7 cellular contexts compared by ENCODE assay signal in genomic region chr6:4774715-4775590, GRCh38. TPM values are rescaled to one million over a fixed set of nuclear protein-coding genes. Genes with fewer than 3 reads are reported as not detected.
DNase-seq lines count a peak whose midpoint lies in the region; ATAC-seq, FAIRE-seq and TF ChIP-seq lines count a peak whose summit lies in the region.

No MANE protein-coding gene starts in this region.

- 10% methylated on average over 53 of the region's 55 CpGs for WGBS in GM12878 (ENCODE audit: insufficient coverage, insufficient replicate concordance, low lambda C conversion rate, missing lambda C conversion rate)
- WGBS in small intestine, 3 donors: 1 to 6% (median 3%) methylated on average over 54 to 55 of the region's 55 CpGs

- H3K4me1 ChIP-seq in PC-9 (replicated peaks; ENCODE audit: insufficient read depth) (no peaks in the 10 kb centered on the region), GM12878 (ENCODE audit: control insufficient read depth, insufficient read depth, low read length) (peaks cover 20% of the 10 kb centered on the region), iPS-15b (ENCODE audit: control insufficient read depth, insufficient read depth, low read length) (peaks cover 15% of the 10 kb centered on the region), small intestine (ENCODE audit: control insufficient read depth in 2 of 2, insufficient read depth in 1 of 2, low read depth in 1 of 2, low read length in 1 of 2) (peaks cover 0 to 2% of the 10 kb centered on the region in 2 donors)

- no peak for TF ChIP-seq CTCF in PC-9 (conservative IDR thresholded peaks at IDR 0.05)
- 0 out of 6 replicates have a peak, but pooled peaks of 1 of the 3 experiments have one; percentile 1 for TF ChIP-seq CTCF in GM12878 (IDR thresholded peaks at IDR 0.05 in 2 of 3, conservative IDR thresholded peaks at IDR 0.05 in 1 of 3; ENCODE audit: control insufficient read depth in 2 of 3, extremely low read depth in 1 of 3, insufficient read depth in 1 of 3, low read depth in 3 of 3, low read length in 3 of 3)

- no peak for TF ChIP-seq POLR2A in GM12878 (IDR thresholded peaks at IDR 0.05; ENCODE audit: low read depth, low read length)

- TSS peak; percentile 90 for BruUV-seq in PC-9 (replicated peaks; lab: Mats Ljungman, UMichigan)
- no TSS peak for BruUV-seq in GM12878 (replicated peaks; lab: Mats Ljungman, UMichigan)

- POLR2A ChIA-PET in PC-9 (lab: Charles Lee; ENCODE audit: unreplicated experiment): interaction anchor here (0.6 to 0.8 kb wide), 3 partner anchors 193 to 458 kb away, joined by 4 to 12 read pairs (median 8); no protein-coding TSS in a partner anchor
- POLR2A ChIA-PET in GM12878 (lab: Charles Lee): no interaction called here

- no peak for TF ChIP-seq RAD21 in GM12878 (IDR thresholded peaks at IDR 0.05; ENCODE audit: insufficient read depth, low read depth, low read length)

- H3K36me3 ChIP-seq in PC-9 (ENCODE audit: low read depth) (no peaks in the 10 kb centered on the region), GM12878 (ENCODE audit: control insufficient read depth in 2 of 2, insufficient read depth in 2 of 2, low read length in 1 of 2) (no peaks in the 10 kb centered on the region), iPS-15b (ENCODE audit: control insufficient read depth, insufficient read depth, low read length) (no peaks in the 10 kb centered on the region), small intestine (ENCODE audit: control insufficient read depth in 2 of 2, insufficient read depth in 2 of 2, low read length in 2 of 2) (no peaks in the 10 kb centered on the region)

- in situ Hi-C loops in GM12878 (cut with MboI): loop anchor here (10.0 kb wide), 1 partner anchor 750 kb away; a partner anchor contains a TSS

- peak; percentile 0 for ATAC-seq in GM21367 (IDR thresholded peaks at IDR 0.05; ENCODE audit: unreplicated experiment)
- no peak for ATAC-seq in GM12878
- ATAC-seq in HG02642 (IDR thresholded peaks at IDR 0.05; ENCODE audit: poor library complexity, unreplicated experiment): no peak

- no peaks in the 10 kb centered on the region for H4K20me1 ChIP-seq in PC-9 (ENCODE audit: insufficient read depth)
- H4K20me1 ChIP-seq in GM12878 (ENCODE audit: control insufficient read depth, insufficient read depth): 0 out of 2 replicates have a peak, but pooled peaks cover 3% of the 10 kb centered on the region

- peaks cover 29% of the 10 kb centered on the region for H3K79me2 ChIP-seq in PC-9 (ENCODE audit: low read depth)
- peaks cover 29% of the 10 kb centered on the region for H3K79me2 ChIP-seq in GM12878 (ENCODE audit: control insufficient read depth, insufficient read depth, low read length)

- no peak overlapping the region for H2AFZ ChIP-seq in PC-9
- peak overlapping the region; percentile 84 for H2AFZ ChIP-seq in GM12878 (ENCODE audit: control insufficient read depth, low read depth, low read length)

- H3K9me3 ChIP-seq in PC-9 (ENCODE audit: insufficient read depth, low read depth) (no peaks in the 10 kb centered on the region), GM12878 (replicated peaks; ENCODE audit: control insufficient read depth, insufficient read depth, low read length) (peaks cover 3% of the 10 kb centered on the region; the same call in 2 of the 3 replicates), iPS-15b (ENCODE audit: control insufficient read depth, insufficient read depth, low read length) (no peaks in the 10 kb centered on the region), small intestine (ENCODE audit: control insufficient read depth, low read depth) (no peaks in the 10 kb centered on the region)

- intact Hi-C loops in PC-9 (cut with micrococcal nuclease; ENCODE audit: unreplicated experiment) (loop anchor here (1.0 to 10.0 kb wide), 7 partner anchors 130 to 462 kb away; no protein-coding TSS in a partner anchor), GM12878 (cut with micrococcal nuclease; ENCODE audit: unreplicated experiment) (no loop called here)

- no peaks in the 10 kb centered on the region for H3K27me3 ChIP-seq in PC-9 (ENCODE audit: insufficient read depth, low read depth)
- peaks cover 3% of the 10 kb centered on the region in 2 experiments; a peak in 2 of 4 replicates for H3K27me3 ChIP-seq in GM12878 (replicated peaks in 1 of 2; ENCODE audit: control insufficient read depth in 2 of 2, insufficient read depth in 2 of 2, low read length in 1 of 2)
- H3K27me3 ChIP-seq in iPS-15b (ENCODE audit: control insufficient read depth, insufficient read depth, low read length): peaks cover 29% of the 10 kb centered on the region
- H3K27me3 ChIP-seq in small intestine (ENCODE audit: control insufficient read depth in 2 of 2, insufficient read depth in 2 of 2, low read length in 2 of 2): no peaks in the 10 kb centered on the region

- RAD21 ChIA-PET in GM12878 (lab: Charles Lee; ENCODE audit: unreplicated experiment): interaction anchor here (0.6 to 11.3 kb wide), 4 partner anchors 15 to 161 kb away, joined by 3 to 203 read pairs (median 5); no protein-coding TSS in a partner anchor

- 0 out of 2 replicates have a peak overlapping the region, but pooled peaks have one; percentile 23 for H3K4me2 ChIP-seq in PC-9
- peak overlapping the region; percentile 86 for H3K4me2 ChIP-seq in GM12878 (ENCODE audit: control insufficient read depth, insufficient read depth)

- SMC1A ChIA-PET in GM12878 (lab: Charles Lee; ENCODE audit: uncharacterized antibody, unreplicated experiment): interaction anchor here (1.0 to 1.5 kb wide), 4 partner anchors 15 to 153 kb away, joined by 3 to 5 read pairs (median 3); no protein-coding TSS in a partner anchor

- H3K4me3 ChIP-seq in PC-9 (no peak overlapping the region; the same call in 1 of the 2 replicates), GM12878 (peak overlapping the region; percentile 59; the same call in 1 of the 2 replicates), iPS-15b (ENCODE audit: low read depth, low read length) (peak overlapping the region; percentile 64), small intestine (ENCODE audit: low read depth in 1 of 2, low read length in 2 of 2) (peak overlapping the region; percentile 46 to 89)

- no peaks in the 10 kb centered on the region for H3K9me2 ChIP-seq in PC-9 (ENCODE audit: insufficient read depth)

- FAIRE-seq in GM12878 (lab: Jason Lieb, UNC) (no peak), small intestine (lab: Jason Lieb, UNC) (no peak)

- TF ChIP-seq EP300 in GM12878 (IDR thresholded peaks at IDR 0.05; ENCODE audit: borderline replicate concordance in 1 of 2, control insufficient read depth in 1 of 2, low read depth in 2 of 2, low read length in 2 of 2): no peak

- no peak for DNase-seq in PC-9
- no peak for DNase-seq in GM12878 (ENCODE audit: low read depth, low spot score)
- DNase-seq in small intestine: peak; percentile 12
- DNase-seq in amniotic stem cell (lab: John Stamatoyannopoulos, UW): no peak

- CTCF ChIA-PET in PC-9 (lab: Charles Lee) (interaction anchor here (0.6 to 0.7 kb wide), 3 partner anchors 53 to 296 kb away, joined by 6 to 8 read pairs (median 7); no protein-coding TSS in a partner anchor), GM12878 (lab: Yijun Ruan, JAX) (interaction anchor here (0.6 kb wide), 1 partner anchor 558 kb away, joined by 3 read pairs; no protein-coding TSS in a partner anchor)

- H3K9ac ChIP-seq in GM12878 (ENCODE audit: control insufficient read depth, insufficient read depth, low read length) (peak overlapping the region; percentile 50; the same call in 1 of the 2 replicates), iPS-15b (ENCODE audit: low read depth, low read length) (no peak overlapping the region)

- H3K27ac ChIP-seq in PC-9 (no peak overlapping the region), GM12878 (ENCODE audit: control insufficient read depth, insufficient read depth) (no peak overlapping the region), small intestine (ENCODE audit: low read depth in 1 of 2, low read length in 1 of 2) (peak overlapping the region in 1 of 2 donors; percentile 41)

- H3F3A ChIP-seq in PC-9 (ENCODE audit: insufficient read depth, low read depth): no peaks in the 10 kb centered on the region

TF ChIP-seq in GM12878, 131 proteins besides CTCF, POLR2A, EP300 and RAD21 (continues in another document):
- TF ChIP-seq FOS (IDR thresholded peaks at IDR 0.05; ENCODE audit: borderline replicate concordance, extremely low read depth, insufficient read length) (no peak), RUNX3 (IDR thresholded peaks at IDR 0.05; ENCODE audit: low read length) (0 out of 2 replicates have a peak, but pooled peaks have one; percentile 5), GATAD2B (conservative IDR thresholded peaks at IDR 0.05; ENCODE audit: low read depth) (peak; percentile 9; the same call in 1 of the 2 replicates), TCF12 (IDR thresholded peaks at IDR 0.05; ENCODE audit: low read depth, low read length) (no peak)
- TF ChIP-seq, protein P1, sequence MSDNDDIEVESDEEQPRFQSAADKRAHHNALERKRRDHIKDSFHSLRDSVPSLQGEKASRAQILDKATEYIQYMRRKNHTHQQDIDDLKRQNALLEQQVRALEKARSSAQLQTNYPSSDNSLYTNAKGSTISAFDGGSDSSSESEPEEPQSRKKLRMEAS (IDR thresholded peaks at IDR 0.05; ENCODE audit: low read depth, low read length): peak; percentile 27; the same call in 1 of the 2 replicates

RNA-seq across cellular contexts. Expression of gene CDYL, which starts 1.3 kb away (rescaled TPM):
- total RNA-seq in PC-9 (2021) (52.7 and 60.8 TPM in 2 replicates), GM12878 (2014; rRNA removed) (26.2 and 27.7 TPM in 2 replicates), GM12878 (2014; rRNA removed; fragmentation: Illumina TruSeq; extraction: Trizol) (53.0 and 53.7 TPM in 2 replicates), GM12878 (2021) (61.2 and 61.3 TPM in 2 replicates)
- total RNA-seq in GM12878 (2013; cell fraction: nucleolus; rRNA removed): 88.3 and 101 TPM in 2 replicates
- polyA plus RNA-seq in GM12878 (2011; ENCODE audit: low read depth): 10.0 TPM
- polyA plus RNA-seq in GM12878 (2011; rRNA removed) (60.7 and 75.4 TPM in 2 replicates), GM12878 (2014; fragmentation: Illumina TruSeq; extraction: Trizol) (39.0 and 45.0 TPM in 2 replicates), GM12878 (2014; fragmentation: Nextera tagmentation; extraction: Ambion mirVana) (10 to 100 TPM; 11.2 to 15.3 TPM), GM12878 (2014; rRNA removed) (26.8 and 30.8 TPM in 2 replicates), GM12878 (2016; fragmentation: Nextera tagmentation; extraction: Ambion mirVana) (10 to 100 TPM in 1 of 2 experiments, 1 to 10 TPM in 1; 9.3 to 11.3 TPM), small intestine (1 to 10 TPM; 6.2 to 8.6 (median 6.3) TPM)
- 30.0 and 34.2 TPM in 2 replicates for polyA plus RNA-seq in GM12878 (2011; cell fraction: cytosol; rRNA removed)
- polyA plus RNA-seq in GM12878 (2011; cell fraction: nucleus; rRNA removed): 49.5 and 53.2 TPM in 2 replicates
- polyA plus RNA-seq in GM12878 (2012): 13.4 and 16.6 TPM in 2 replicates
- polyA minus RNA-seq in GM12878 (2011; rRNA and poly(A)+ RNA removed): 244 and 245 TPM in 2 replicates
- polyA minus RNA-seq in GM12878 (2011; cell fraction: cytosol; rRNA and poly(A)+ RNA removed): 102 and 113 TPM in 2 replicates
- polyA minus RNA-seq in GM12878 (2011; cell fraction: nucleus; rRNA and poly(A)+ RNA removed): 33.6 and 50.4 TPM in 2 replicates
